Comparison of ENCODE assay signal across 1 cellular context in the genomic region with DNA sequence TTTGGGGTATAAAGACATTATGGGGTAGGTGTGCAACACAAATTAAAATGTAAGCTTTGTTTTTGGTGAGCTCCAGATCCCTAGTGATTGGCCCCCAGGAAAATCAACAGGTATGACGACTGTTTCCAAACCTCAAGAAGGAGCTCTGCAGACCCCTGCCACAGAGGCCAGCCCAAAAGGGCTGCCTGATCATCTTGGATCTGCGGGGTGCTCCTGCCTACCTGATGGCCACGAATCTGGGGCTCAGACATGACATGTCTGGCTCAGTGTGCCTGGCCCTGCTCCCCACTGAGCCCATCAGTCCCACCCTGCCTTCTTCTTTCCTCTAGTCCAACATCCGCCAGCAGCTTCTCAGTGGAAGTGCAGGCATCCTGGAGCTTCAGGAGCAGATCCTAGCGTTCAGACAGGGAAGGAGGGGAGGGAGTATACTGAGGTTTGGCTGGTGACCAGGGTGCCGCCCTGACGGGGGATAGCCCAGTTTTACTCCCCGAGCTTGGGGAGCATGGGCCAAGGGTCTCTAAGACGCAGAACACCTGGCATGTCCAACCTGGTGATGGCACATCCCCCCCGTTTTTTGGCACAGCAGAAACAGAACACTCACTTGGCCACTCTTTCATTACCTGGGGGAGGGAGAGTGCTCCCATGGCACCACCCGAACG.
TF ChIP-seq lines count a peak whose summit lies in the region.

No MANE protein-coding gene starts in this region.

TF ChIP-seq in GM23338, 12 proteins besides CTCF, POLR2A, EP300 and RAD21:
- TF ChIP-seq POLR2AphosphoS5 (IDR thresholded peaks at IDR 0.05; ENCODE audit: low read depth): 0 out of 2 replicates have a peak, but pooled peaks have one; percentile 16
- TF ChIP-seq NANOG (IDR thresholded peaks at IDR 0.05; ENCODE audit: borderline replicate concordance): no peak
